In genomic region chr1:227774051-227774720, GRCh38 we compare ENCODE assay signal across 15 cellular contexts. TPM values are rescaled to one million over a fixed set of nuclear protein-coding genes. Genes with fewer than 3 reads are reported as not detected.
DNase-seq lines count a peak whose midpoint lies in the region; FAIRE-seq and TF ChIP-seq lines count a peak whose summit lies in the region.
"Had no signal": no experiment of that assay in that cellular context is flagged by ENCODE, and none has a peak within 500 bp of the region (broad histone marks: within the 10 kb centered on the region; RNA-seq: fewer than 3 reads in every experiment).

No MANE protein-coding gene starts in this region.

- H3K27ac ChIP-seq in astrocyte (ENCODE audit: low read depth, low read length) (peak overlapping the region; percentile 89), trophoblast cell (ENCODE audit: low read depth, low read length) (no peak overlapping the region), breast epithelium (no peak overlapping the region)
- H3K27ac ChIP-seq: hepatocyte, left ventricle myocardium inferior, thyroid gland had no signal

- peaks cover 48% of the 10 kb centered on the region for H3K4me1 ChIP-seq in astrocyte (ENCODE audit: insufficient read depth, low read length)
- peaks cover 16 to 29% of the 10 kb centered on the region in 2 experiments for H3K4me1 ChIP-seq in trophoblast cell (ENCODE audit: control insufficient read depth in 1 of 2, insufficient read depth in 2 of 2, low read length in 2 of 2)
- no peaks in the 10 kb centered on the region for H3K4me1 ChIP-seq in breast epithelium
- H3K4me1 ChIP-seq: left ventricle myocardium inferior, thyroid gland had no signal

- H3K18ac ChIP-seq in trophoblast cell (ENCODE audit: low read length) = peak overlapping the region; percentile 58

- H2AFZ ChIP-seq in astrocyte (ENCODE audit: low read depth, low read length) = no peak overlapping the region
- no peak overlapping the region for H2AFZ ChIP-seq in trophoblast cell (ENCODE audit: insufficient read depth, low read length, poor library complexity)
- H2AFZ ChIP-seq: hepatocyte had no signal

- H3K79me2 ChIP-seq in astrocyte (ENCODE audit: insufficient read depth, low read length) = no peaks in the 10 kb centered on the region
- no peaks in the 10 kb centered on the region for H3K79me2 ChIP-seq in trophoblast cell (ENCODE audit: control insufficient read depth, insufficient read depth, low read length, poor library complexity)
- H3K79me2 ChIP-seq: hepatocyte had no signal

- no CpG with 5 or more reads among the region's 13 CpGs for WGBS in trophoblast cell (ENCODE audit: extremely low coverage, insufficient coverage, insufficient read length)

- peak overlapping the region; percentile 21 for H2BK12ac ChIP-seq in trophoblast cell (ENCODE audit: low read length)

- no peaks in the 10 kb centered on the region for H3K27me3 Mint-ChIP-seq in astrocyte (ENCODE audit: low read depth, unreplicated experiment)

- H4K20me1 ChIP-seq in astrocyte (ENCODE audit: insufficient read depth, low read length) = no peaks in the 10 kb centered on the region

- no peak overlapping the region for H3K4ac ChIP-seq in trophoblast cell (ENCODE audit: low read depth, low read length)

- H4K12ac ChIP-seq in trophoblast cell (ENCODE audit: low read depth, low read length) = no peak overlapping the region

- H4K8ac ChIP-seq in trophoblast cell (ENCODE audit: low read depth, low read length) = no peak overlapping the region

- no peak for TF ChIP-seq POLR2A in breast epithelium (IDR thresholded peaks at IDR 0.05)

- H3K23ac ChIP-seq in trophoblast cell (ENCODE audit: low read length) = no peak overlapping the region

- peak overlapping the region; percentile 60 for H3K14ac ChIP-seq in trophoblast cell (ENCODE audit: low read length)

- TF ChIP-seq CTCF in astrocyte (IDR thresholded peaks at IDR 0.05; ENCODE audit: insufficient read depth, low read depth, low read length) (no peak), breast epithelium (IDR thresholded peaks at IDR 0.05) (no peak)

- peak overlapping the region; percentile 29 for H2BK120ac ChIP-seq in trophoblast cell (ENCODE audit: insufficient read depth, low read length, poor library complexity)

- H2BK5ac ChIP-seq in trophoblast cell (ENCODE audit: low read depth, low read length, poor library complexity) = no peak overlapping the region

- H3K36me3 ChIP-seq in astrocyte (ENCODE audit: insufficient read depth, low read length) = peaks cover 5% of the 10 kb centered on the region
- peaks cover 29 to 30% of the 10 kb centered on the region in 2 experiments for H3K36me3 ChIP-seq in trophoblast cell (ENCODE audit: control insufficient read depth in 1 of 2, insufficient read depth in 2 of 2, low read length in 2 of 2)
- no peaks in the 10 kb centered on the region for H3K36me3 ChIP-seq in breast epithelium

- peaks cover 24% of the 10 kb centered on the region for H3K4me1 Mint-ChIP-seq in astrocyte (ENCODE audit: low read depth, unreplicated experiment)

- DNase-seq in SHP77 (lab: John Stamatoyannopoulos, UW) = peak; percentile 57 to 60
- DNase-seq in SHP77 treated with DMSO at 0.1 percent for 48 hours (lab: John Stamatoyannopoulos, UW) = no peak
- peak; percentile 38 for DNase-seq in NCI-H2029 treated with DMSO at 0.1 percent for 48 hours (lab: John Stamatoyannopoulos, UW)
- DNase-seq in astrocyte (ENCODE audit: low read depth) = no peak
- no peak for DNase-seq in trophoblast cell
- DNase-seq in breast epithelium (ENCODE audit: low spot score in 2 of 2) = no peak
- DNase-seq in iPS-NIHi7 (ENCODE audit: extremely low spot score) = no peak
- no peak for DNase-seq in medulla oblongata (ENCODE audit: extremely low spot score)
- DNase-seq: activated CD4-positive, alpha-beta T cell treated with anti-CD3 and anti-CD28 coated beads, Interleukin-2, amount 50 U/mL, for 1 hour; left ventricle myocardium inferior; NCI-H446; nucleus accumbens; thyroid gland had no signal

- H3K4me3 Mint-ChIP-seq in astrocyte (ENCODE audit: unreplicated experiment) = no peak overlapping the region

- peak overlapping the region; percentile 60 for H3K4me2 ChIP-seq in astrocyte (ENCODE audit: low read length)
- H3K4me2 ChIP-seq in trophoblast cell (ENCODE audit: low read length) = no peak overlapping the region
- H3K4me2 ChIP-seq: hepatocyte had no signal

- H3K9ac ChIP-seq in astrocyte (ENCODE audit: low read length) = peak overlapping the region; percentile 66
- no peak overlapping the region for H3K9ac ChIP-seq in trophoblast cell (ENCODE audit: low read length)

- no peak for FAIRE-seq in astrocyte (lab: Jason Lieb, UNC)

- H3K27ac Mint-ChIP-seq in astrocyte (ENCODE audit: unreplicated experiment) = no peak overlapping the region

- H3K9me3 ChIP-seq in astrocyte (ENCODE audit: insufficient read depth, low read depth, low read length) = no peaks in the 10 kb centered on the region
- peaks cover 2% of the 10 kb centered on the region for H3K9me3 ChIP-seq in trophoblast cell (ENCODE audit: insufficient read depth, low read depth, low read length)
- no peaks in the 10 kb centered on the region for H3K9me3 ChIP-seq in breast epithelium
- H3K9me3 ChIP-seq: left ventricle myocardium inferior, thyroid gland had no signal

- peak overlapping the region; percentile 72 for H2AK5ac ChIP-seq in trophoblast cell (ENCODE audit: low read length)

- H3K4me3 ChIP-seq in astrocyte (ENCODE audit: insufficient read depth, low read depth, low read length) (no peak overlapping the region), trophoblast cell (ENCODE audit: low read depth, low read length) (no peak overlapping the region), breast epithelium (no peak overlapping the region)
- H3K4me3 ChIP-seq: hepatocyte, left ventricle myocardium inferior, skin epidermis, thyroid gland had no signal

- H4K91ac ChIP-seq in trophoblast cell (ENCODE audit: low read depth, low read length) = peak overlapping the region; percentile 48

- intact Hi-C loops in breast epithelium (cut with DNase I; ENCODE audit: low total_unique reads) = no loop called here

- peaks cover 11% of the 10 kb centered on the region for H3K36me3 Mint-ChIP-seq in astrocyte (ENCODE audit: low read depth, unreplicated experiment)

- no peaks in the 10 kb centered on the region for H3K9me3 Mint-ChIP-seq in astrocyte (ENCODE audit: unreplicated experiment)

- peaks cover 9% of the 10 kb centered on the region for H3K79me1 ChIP-seq in trophoblast cell (ENCODE audit: low read length)

- H3K27me3 ChIP-seq in astrocyte (ENCODE audit: insufficient read depth, low read length) = no peaks in the 10 kb centered on the region
- no peaks in the 10 kb centered on the region for H3K27me3 ChIP-seq in trophoblast cell (ENCODE audit: insufficient read depth, low read length)
- no peaks in the 10 kb centered on the region for H3K27me3 ChIP-seq in breast epithelium
- H3K27me3 ChIP-seq: hepatocyte, thyroid gland had no signal

RNA-seq across cellular contexts. Expression of gene SNAP47, which starts 39.0 kb away (rescaled TPM):
- 31.6 and 31.9 TPM in 2 replicates for total RNA-seq in astrocyte
- polyA plus RNA-seq in trophoblast cell (2013) = 21.0 and 21.1 TPM in 2 replicates
- 10 to 100 TPM; 28.3 to 60.3 (median 52.1) TPM for total RNA-seq in breast epithelium

RNA-seq across cellular contexts. Expression of gene JMJD4, which starts 39.1 kb away (rescaled TPM):
- total RNA-seq in astrocyte (17.5 and 18.5 TPM in 2 replicates), breast epithelium (10 to 100 TPM; 11.7 to 27.2 (median 21.0) TPM)
- polyA plus RNA-seq in trophoblast cell (2013) = 8.1 and 8.8 TPM in 2 replicates

RNA-seq across cellular contexts. Expression of gene PRSS38, which starts 41.3 kb away (rescaled TPM):
- not detected in 2 replicates for total RNA-seq in astrocyte
- not detected in 2 replicates for polyA plus RNA-seq in trophoblast cell (2013)
- not detected for total RNA-seq in breast epithelium
- total RNA-seq: hepatocyte, left ventricle myocardium inferior, thyroid gland had no signal
- polyA plus RNA-seq: hepatocyte had no signal

Comparison
In these comparisons a context has a peak if more than half of its experiments do, and no peak if none do; other contexts are left out.
1. DNase-seq: peak in SHP77 (2 of 2) and NCI-H2029 treated with DMSO at 0.1 percent for 48 hours (single experiment); none in SHP77 treated with DMSO at 0.1 percent for 48 hours (single experiment), astrocyte (single experiment), trophoblast cell (0 of 2), breast epithelium (0 of 2), iPS-NIHi7 (single experiment) and medulla oblongata (single experiment).